Comparison of ENCODE assay signal across 1 cellular context in genomic region chr7:112450807-112451661, GRCh38.
A peak's percentile ranks its signal among the peaks of the same experiment; 100 is the strongest.
TF ChIP-seq lines count a peak whose summit lies in the region.

No MANE protein-coding gene starts in this region.

TF ChIP-seq in A549, 52 proteins besides CTCF, POLR2A, EP300 and RAD21 (continued from another document):
- TF ChIP-seq, protein P1, sequence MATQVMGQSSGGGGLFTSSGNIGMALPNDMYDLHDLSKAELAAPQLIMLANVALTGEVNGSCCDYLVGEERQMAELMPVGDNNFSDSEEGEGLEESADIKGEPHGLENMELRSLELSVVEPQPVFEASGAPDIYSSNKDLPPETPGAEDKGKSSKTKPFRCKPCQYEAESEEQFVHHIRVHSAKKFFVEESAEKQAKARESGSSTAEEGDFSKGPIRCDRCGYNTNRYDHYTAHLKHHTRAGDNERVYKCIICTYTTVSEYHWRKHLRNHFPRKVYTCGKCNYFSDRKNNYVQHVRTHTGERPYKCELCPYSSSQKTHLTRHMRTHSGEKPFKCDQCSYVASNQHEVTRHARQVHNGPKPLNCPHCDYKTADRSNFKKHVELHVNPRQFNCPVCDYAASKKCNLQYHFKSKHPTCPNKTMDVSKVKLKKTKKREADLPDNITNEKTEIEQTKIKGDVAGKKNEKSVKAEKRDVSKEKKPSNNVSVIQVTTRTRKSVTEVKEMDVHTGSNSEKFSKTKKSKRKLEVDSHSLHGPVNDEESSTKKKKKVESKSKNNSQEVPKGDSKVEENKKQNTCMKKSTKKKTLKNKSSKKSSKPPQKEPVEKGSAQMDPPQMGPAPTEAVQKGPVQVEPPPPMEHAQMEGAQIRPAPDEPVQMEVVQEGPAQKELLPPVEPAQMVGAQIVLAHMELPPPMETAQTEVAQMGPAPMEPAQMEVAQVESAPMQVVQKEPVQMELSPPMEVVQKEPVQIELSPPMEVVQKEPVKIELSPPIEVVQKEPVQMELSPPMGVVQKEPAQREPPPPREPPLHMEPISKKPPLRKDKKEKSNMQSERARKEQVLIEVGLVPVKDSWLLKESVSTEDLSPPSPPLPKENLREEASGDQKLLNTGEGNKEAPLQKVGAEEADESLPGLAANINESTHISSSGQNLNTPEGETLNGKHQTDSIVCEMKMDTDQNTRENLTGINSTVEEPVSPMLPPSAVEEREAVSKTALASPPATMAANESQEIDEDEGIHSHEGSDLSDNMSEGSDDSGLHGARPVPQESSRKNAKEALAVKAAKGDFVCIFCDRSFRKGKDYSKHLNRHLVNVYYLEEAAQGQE (IDR thresholded peaks at IDR 0.05): peak; percentile 92
- TF ChIP-seq NR3C1 (IDR thresholded peaks at IDR 0.05): no peak
- TF ChIP-seq, protein P2, sequence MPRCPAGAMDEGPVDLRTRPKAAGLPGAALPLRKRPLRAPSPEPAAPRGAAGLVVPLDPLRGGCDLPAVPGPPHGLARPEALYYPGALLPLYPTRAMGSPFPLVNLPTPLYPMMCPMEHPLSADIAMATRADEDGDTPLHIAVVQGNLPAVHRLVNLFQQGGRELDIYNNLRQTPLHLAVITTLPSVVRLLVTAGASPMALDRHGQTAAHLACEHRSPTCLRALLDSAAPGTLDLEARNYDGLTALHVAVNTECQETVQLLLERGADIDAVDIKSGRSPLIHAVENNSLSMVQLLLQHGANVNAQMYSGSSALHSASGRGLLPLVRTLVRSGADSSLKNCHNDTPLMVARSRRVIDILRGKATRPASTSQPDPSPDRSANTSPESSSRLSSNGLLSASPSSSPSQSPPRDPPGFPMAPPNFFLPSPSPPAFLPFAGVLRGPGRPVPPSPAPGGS (IDR thresholded peaks at IDR 0.05): no peak
- TF ChIP-seq CHD4 (IDR thresholded peaks at IDR 0.05; ENCODE audit: borderline replicate concordance): no peak
